8 cellular contexts compared by ENCODE assay signal in the genomic region with DNA sequence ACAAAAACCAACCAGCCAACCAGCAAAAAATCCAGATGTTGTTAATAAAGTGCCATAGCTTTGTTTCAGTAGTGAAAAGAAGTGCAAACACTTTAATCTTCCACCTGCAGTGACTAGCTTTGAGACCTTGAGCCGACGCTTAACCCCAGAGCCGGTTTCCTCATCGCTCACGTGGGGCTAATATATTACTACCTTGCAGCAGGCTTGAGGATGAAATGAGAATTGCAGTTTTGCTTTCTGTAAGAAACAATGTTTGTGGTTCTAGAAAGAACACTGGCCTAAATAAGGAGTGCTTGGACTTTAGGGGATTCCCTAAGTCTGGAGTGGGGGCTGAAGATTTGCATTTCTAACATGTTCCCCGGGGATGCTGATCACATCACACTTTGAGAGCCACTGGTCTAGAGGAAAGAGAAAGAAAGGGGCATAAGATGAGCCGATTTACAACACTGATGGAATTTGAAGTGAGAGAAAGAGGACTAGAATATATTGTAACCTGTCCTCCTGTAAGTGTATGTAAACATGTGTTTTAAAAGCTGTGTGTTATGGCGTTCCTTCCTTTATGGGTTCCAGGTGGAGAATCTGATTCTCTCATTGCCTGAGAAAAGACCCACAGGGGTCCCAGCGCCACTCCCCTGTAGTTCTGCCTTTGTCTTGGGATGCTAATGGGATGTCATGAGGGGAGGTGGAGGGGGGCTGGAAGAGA. TPM values are rescaled to one million over a fixed set of nuclear protein-coding genes. Genes with fewer than 3 reads are reported as not detected.
DNase-seq lines count a peak whose midpoint lies in the region; ATAC-seq and TF ChIP-seq lines count a peak whose summit lies in the region.

No MANE protein-coding gene starts in this region.

- H3K4me1 ChIP-seq in mesenchymal stem cell (ENCODE audit: control insufficient read depth, insufficient read depth, low read depth, low read length) (peaks cover 5% of the 10 kb centered on the region), thoracic aorta (ENCODE audit: control insufficient read depth in 1 of 2, low read depth in 2 of 2) (peaks cover 11 to 54% of the 10 kb centered on the region in 2 donors)

- H2BK15ac ChIP-seq in mesenchymal stem cell (ENCODE audit: low read depth, poor library complexity, severe bottlenecking), result no peak overlapping the region

- H3K9me3 ChIP-seq in mesenchymal stem cell (ENCODE audit: control insufficient read depth, low read length) (no peaks in the 10 kb centered on the region), thoracic aorta (no peaks in the 10 kb centered on the region)

- H3K18ac ChIP-seq in mesenchymal stem cell (ENCODE audit: low read depth in 1 of 2, low read length in 2 of 2), result no peak overlapping the region

- H3K4me2 ChIP-seq in mesenchymal stem cell (ENCODE audit: low read length, poor library complexity, severe bottlenecking), result peak overlapping the region; percentile 85

- H3K4me3 ChIP-seq in GM08714 (ENCODE audit: low read length) (peak overlapping the region; percentile 73), mesenchymal stem cell (ENCODE audit: insufficient read depth in 1 of 2, low read depth in 1 of 2, low read length in 2 of 2) (peak overlapping the region; percentile 90 to 91), thoracic aorta (peak overlapping the region; percentile 94)

- H3K36me3 ChIP-seq in mesenchymal stem cell (ENCODE audit: control insufficient read depth in 1 of 2, insufficient read depth in 2 of 2, low read depth in 1 of 2, low read length in 2 of 2), result peaks cover 0 to 5% of the 10 kb centered on the region in 2 experiments
- H3K36me3 ChIP-seq in thoracic aorta, result no peaks in the 10 kb centered on the region

- no peak overlapping the region for H2BK5ac ChIP-seq in mesenchymal stem cell (ENCODE audit: low read depth, low read length, poor library complexity, severe bottlenecking)

- no peak overlapping the region for H3K4ac ChIP-seq in mesenchymal stem cell (ENCODE audit: low read depth in 1 of 2, low read length in 2 of 2)

- H2BK12ac ChIP-seq in mesenchymal stem cell (ENCODE audit: low read length in 2 of 2), result no peak overlapping the region

- WGBS in mesenchymal stem cell, result 2% methylated on average over 9 of the region's 9 CpGs

- H3K14ac ChIP-seq in mesenchymal stem cell (ENCODE audit: low read length in 2 of 2), result no peak overlapping the region

- DNase-seq in HPDE6-E6E7 (ENCODE audit: extremely low spot score) (peak; percentile 63), T-helper 9 cell (peak; percentile 3), ecto neural progenitor cell (ENCODE audit: low spot score) (peak; percentile 50), mesenchymal stem cell (peak; percentile 86), thoracic aorta (ENCODE audit: low spot score) (no peak)
- no peak for DNase-seq in activated CD8-positive, alpha-beta memory T cell treated with anti-CD3 and anti-CD28 coated beads for 24 hours

- H3K27ac ChIP-seq in mesenchymal stem cell (ENCODE audit: low read length, poor library complexity, severe bottlenecking), result peak overlapping the region; percentile 75
- H3K27ac ChIP-seq in thoracic aorta, result peak overlapping the region; percentile 89 to 92

- no peak overlapping the region for H4K8ac ChIP-seq in mesenchymal stem cell (ENCODE audit: low read length)

- H3K79me1 ChIP-seq in mesenchymal stem cell (replicated peaks; ENCODE audit: low read length, poor library complexity, severe bottlenecking), result no peaks in the 10 kb centered on the region

- no peak overlapping the region for H2AFZ ChIP-seq in mesenchymal stem cell (ENCODE audit: low read depth, low read length)

- ATAC-seq in GM21447 (IDR thresholded peaks at IDR 0.05; ENCODE audit: unreplicated experiment), result peak; percentile 84
- ATAC-seq in thoracic aorta (ENCODE audit: insufficient number of reproducible peaks, low FRiP score, low read depth), result peak; percentile 51

- peak; percentile 60 for TF ChIP-seq CTCF in thoracic aorta (IDR thresholded peaks at IDR 0.05)

- no peak overlapping the region for H4K91ac ChIP-seq in mesenchymal stem cell (ENCODE audit: low read length)

- H3K27me3 ChIP-seq in mesenchymal stem cell (ENCODE audit: control insufficient read depth in 1 of 2, insufficient read depth in 1 of 2, low read length in 2 of 2) (no peaks in the 10 kb centered on the region), thoracic aorta (replicated peaks; ENCODE audit: insufficient read depth) (no peaks in the 10 kb centered on the region)

- H3K23ac ChIP-seq in mesenchymal stem cell (ENCODE audit: low read length in 2 of 2), result no peak overlapping the region

- no peak overlapping the region for H2AK5ac ChIP-seq in mesenchymal stem cell (ENCODE audit: low read length, severe bottlenecking)

- H3K9ac ChIP-seq in mesenchymal stem cell (ENCODE audit: low read length), result peak overlapping the region; percentile 96

- H2BK120ac ChIP-seq in mesenchymal stem cell (ENCODE audit: low read depth, low read length), result no peak overlapping the region

RNA-seq across cellular contexts. Expression of gene FGF2, which starts 1.4 kb away (rescaled TPM):
- polyA plus RNA-seq in mesenchymal stem cell (2013, experiment 1 of 2), result 10.4 TPM
- polyA plus RNA-seq in mesenchymal stem cell (2013, experiment 2 of 2), result 10.7 TPM
- 10 to 100 TPM; 25.5 to 50.2 TPM for total RNA-seq in thoracic aorta

Comparison
In these comparisons a context has a peak if more than half of its experiments do, and no peak if none do; other contexts are left out.
1. DNase-seq: peak in HPDE6-E6E7 (single experiment), T-helper 9 cell (single experiment), ecto neural progenitor cell (single experiment) and mesenchymal stem cell (single experiment); none in thoracic aorta (single experiment) and activated CD8-positive, alpha-beta memory T cell treated with anti-CD3 and anti-CD28 coated beads for 24 hours (single experiment).
2. Peak in every context shown above with its lines, with median percentiles within 50 percentile points of each other: H3K4me3 ChIP-seq.